15 cellular contexts compared by ENCODE assay signal in the genomic region with DNA sequence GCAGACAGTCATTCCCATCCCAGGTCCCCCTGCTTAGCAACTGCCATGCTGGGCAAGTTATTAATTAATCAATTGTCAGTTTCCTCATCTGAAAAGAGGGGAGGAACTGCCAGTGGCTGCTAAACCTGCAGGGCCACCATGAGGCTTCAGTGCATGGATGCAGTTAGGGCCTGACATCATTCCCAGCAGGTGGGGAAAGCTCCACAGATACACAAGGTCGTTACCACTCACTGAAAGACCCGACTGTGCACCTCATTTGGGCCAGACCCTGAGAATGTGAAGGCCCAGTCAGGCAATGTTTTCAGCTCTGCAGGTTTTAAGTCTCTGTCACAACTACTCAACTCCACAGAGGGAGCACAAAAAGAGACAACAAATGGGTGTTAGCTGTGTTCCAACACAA.
DNase-seq lines count a peak whose midpoint lies in the region; ATAC-seq and TF ChIP-seq lines count a peak whose summit lies in the region.
"Had no signal": no experiment of that assay in that cellular context is flagged by ENCODE, and none has a peak within 500 bp of the region (broad histone marks: within the 10 kb centered on the region; RNA-seq: fewer than 3 reads in every experiment).

No MANE protein-coding gene starts in this region.

- H4K20me1 ChIP-seq in GM23338 (replicated peaks; ENCODE audit: insufficient read depth) = no peaks in the 10 kb centered on the region

- H3K9me3 Mint-ChIP-seq in CD4-positive, alpha-beta T cell = no peaks in the 10 kb centered on the region
- H3K9me3 Mint-ChIP-seq in GM23338 (no peaks in the 10 kb centered on the region), natural killer cell (no peaks in the 10 kb centered on the region)
- no peaks in the 10 kb centered on the region for H3K9me3 Mint-ChIP-seq in activated naive CD4-positive, alpha-beta T cell treated with anti-CD3 and anti-CD28 coated beads, Interleukin-2, amount 50 U/mL, for 72 hours

- no peaks in the 10 kb centered on the region; the same call in 1 of the 2 replicates for H3K36me3 ChIP-seq in GM23338 (ENCODE audit: insufficient read depth)
- H3K36me3 ChIP-seq in ovary = no peaks in the 10 kb centered on the region
- no peaks in the 10 kb centered on the region for H3K36me3 ChIP-seq in tibial artery
- no peaks in the 10 kb centered on the region for H3K36me3 ChIP-seq in colonic mucosa
- H3K36me3 ChIP-seq: MG63, thoracic aorta had no signal

- H3K27ac ChIP-seq in CD4-positive, alpha-beta T cell (ENCODE audit: low read depth, low read length) = peak overlapping the region; percentile 55
- no peak overlapping the region for H3K27ac ChIP-seq in GM23338 (ENCODE audit: low read depth)
- H3K27ac ChIP-seq in ovary = no peak overlapping the region
- no peak overlapping the region for H3K27ac ChIP-seq in tibial artery
- no peak overlapping the region for H3K27ac ChIP-seq in colonic mucosa
- H3K27ac ChIP-seq: esophagus squamous epithelium, hepatocyte, thoracic aorta had no signal

- H3K79me2 ChIP-seq in GM23338 (replicated peaks; ENCODE audit: insufficient read depth) = no peaks in the 10 kb centered on the region
- H3K79me2 ChIP-seq: hepatocyte had no signal

- H3K4me3 Mint-ChIP-seq in CD4-positive, alpha-beta T cell = no peak overlapping the region
- H3K4me3 Mint-ChIP-seq in GM23338 (no peak overlapping the region), natural killer cell (peak overlapping the region; percentile 42)

- no peak overlapping the region for H3K9ac ChIP-seq in colonic mucosa (ENCODE audit: low read depth in 2 of 2, low read length in 2 of 2)

- no peaks in the 10 kb centered on the region for H3K27me3 ChIP-seq in CD4-positive, alpha-beta T cell (ENCODE audit: control insufficient read depth, insufficient read depth, low read length)
- no peaks in the 10 kb centered on the region for H3K27me3 ChIP-seq in GM23338 (ENCODE audit: insufficient read depth)
- no peaks in the 10 kb centered on the region for H3K27me3 ChIP-seq in ovary
- peaks cover 0 to 7% of the 10 kb centered on the region in 2 donors for H3K27me3 ChIP-seq in tibial artery
- no peaks in the 10 kb centered on the region for H3K27me3 ChIP-seq in colonic mucosa
- H3K27me3 ChIP-seq: esophagus squamous epithelium, hepatocyte, MG63 had no signal

- peak overlapping the region; percentile 97 for H3K27ac Mint-ChIP-seq in CD4-positive, alpha-beta T cell
- 0 out of 2 replicates have a peak overlapping the region, but pooled peaks have one; percentile 26 for H3K27ac Mint-ChIP-seq in GM23338
- peak overlapping the region; percentile 57 to 80 for H3K27ac Mint-ChIP-seq in activated naive CD4-positive, alpha-beta T cell treated with anti-CD3 and anti-CD28 coated beads, Interleukin-2, amount 50 U/mL, for 72 hours
- H3K27ac Mint-ChIP-seq in natural killer cell = peak overlapping the region; percentile 100

- H3K27me3 Mint-ChIP-seq in CD4-positive, alpha-beta T cell = no peaks in the 10 kb centered on the region
- H3K27me3 Mint-ChIP-seq in GM23338 (ENCODE audit: insufficient read depth, low read depth, poor library complexity) (peaks cover 7% of the 10 kb centered on the region), natural killer cell (ENCODE audit: low read depth in 2 of 2) (no peaks in the 10 kb centered on the region)

- no peak for TF ChIP-seq POLR2A in ovary (IDR thresholded peaks at IDR 0.05)

- no peak for TF ChIP-seq CTCF in CD4-positive, alpha-beta T cell (IDR thresholded peaks at IDR 0.05)
- no peak for TF ChIP-seq CTCF in GM23338 (conservative IDR thresholded peaks at IDR 0.05; ENCODE audit: low read depth in 2 of 2)
- no peak for TF ChIP-seq CTCF in natural killer cell (IDR thresholded peaks at IDR 0.05)
- TF ChIP-seq CTCF in ovary (IDR thresholded peaks at IDR 0.05) = no peak
- no peak for TF ChIP-seq CTCF in tibial artery (IDR thresholded peaks at IDR 0.05)
- no peak for TF ChIP-seq CTCF in colonic mucosa (IDR thresholded peaks at IDR 0.05)

- ATAC-seq in CD4-positive, alpha-beta T cell (ENCODE audit: poor library complexity) = no peak
- ATAC-seq in GM23338 (no peak), natural killer cell (no peak)
- ATAC-seq in activated naive CD4-positive, alpha-beta T cell treated with anti-CD3 and anti-CD28 coated beads, Interleukin-2, amount 50 U/mL, for 72 hours = no peak
- ATAC-seq: left colon had no signal

- H3F3A ChIP-seq in GM23338 (replicated peaks; ENCODE audit: low read depth) = no peaks in the 10 kb centered on the region

- POLR2A ChIA-PET in CD4-positive, alpha-beta T cell (lab: Charles Lee) = interaction anchor here (2.4 kb wide), 1 partner anchor 85 kb away, joined by 10 read pairs; no protein-coding TSS in a partner anchor

- TF ChIP-seq EP300 in ovary (IDR thresholded peaks at IDR 0.05) = no peak

- peaks cover 95% of the 10 kb centered on the region for H3K4me1 Mint-ChIP-seq in CD4-positive, alpha-beta T cell (ENCODE audit: low read depth)
- H3K4me1 Mint-ChIP-seq in GM23338 (peaks cover 2% of the 10 kb centered on the region; the same call in 2 of the 3 replicates), natural killer cell (peaks cover 79 to 83% of the 10 kb centered on the region in 2 donors)

- no peaks in the 10 kb centered on the region for H3K4me1 ChIP-seq in GM23338 (ENCODE audit: insufficient read depth)
- peaks cover 6% of the 10 kb centered on the region for H3K4me1 ChIP-seq in ovary (ENCODE audit: insufficient read depth)
- H3K4me1 ChIP-seq in tibial artery = peaks cover 0 to 16% (median 13%) of the 10 kb centered on the region in 4 donors
- peaks cover 7% of the 10 kb centered on the region for H3K4me1 ChIP-seq in colonic mucosa

- DNase-seq in CD4-positive, alpha-beta T cell = no peak
- DNase-seq in GM23338 (ENCODE audit: low spot score) = no peak
- no peak for DNase-seq in activated naive CD4-positive, alpha-beta T cell treated with anti-CD3 and anti-CD28 coated beads, Interleukin-2, amount 50 U/mL, for 72 hours (ENCODE audit: low spot score in 2 of 2)
- no peak for DNase-seq in natural killer cell
- no peak for DNase-seq in ovary
- no peak for DNase-seq in tibial artery
- no peak for DNase-seq in colonic mucosa
- DNase-seq: C1 segment of cervical spinal cord, esophagus squamous epithelium, left colon, MG63, NCI-H2107, SHP77 treated with DMSO at 0.1 percent for 48 hours had no signal

- H3K36me3 Mint-ChIP-seq in CD4-positive, alpha-beta T cell (ENCODE audit: low read depth) = peaks cover 88% of the 10 kb centered on the region
- H3K36me3 Mint-ChIP-seq in GM23338 (ENCODE audit: low read depth) (peaks cover 12% of the 10 kb centered on the region; the same call in 2 of the 3 replicates), natural killer cell (no peaks in the 10 kb centered on the region)
- peaks cover 14 to 28% of the 10 kb centered on the region in 2 donors for H3K36me3 Mint-ChIP-seq in activated naive CD4-positive, alpha-beta T cell treated with anti-CD3 and anti-CD28 coated beads, Interleukin-2, amount 50 U/mL, for 72 hours

- CTCF ChIA-PET in CD4-positive, alpha-beta T cell (lab: Charles Lee) = interaction anchor here (1.4 kb wide), 1 partner anchor 97 kb away, joined by 3 read pairs; no protein-coding TSS in a partner anchor

- no peaks in the 10 kb centered on the region for H3K9me2 ChIP-seq in GM23338 (ENCODE audit: insufficient read depth)

- no peak overlapping the region for H2AFZ ChIP-seq in GM23338
- H2AFZ ChIP-seq: hepatocyte had no signal

- no peak overlapping the region for H3K4me2 ChIP-seq in GM23338
- H3K4me2 ChIP-seq: hepatocyte had no signal

- H3K4me3 ChIP-seq in GM23338 (no peak overlapping the region), ovary (no peak overlapping the region), tibial artery (no peak overlapping the region), colonic mucosa (no peak overlapping the region)
- H3K4me3 ChIP-seq: esophagus squamous epithelium, hepatocyte, MG63, thoracic aorta had no signal

- no peaks in the 10 kb centered on the region for H3K9me3 ChIP-seq in CD4-positive, alpha-beta T cell (ENCODE audit: control insufficient read depth, low read length)
- H3K9me3 ChIP-seq in ovary = no peaks in the 10 kb centered on the region
- no peaks in the 10 kb centered on the region for H3K9me3 ChIP-seq in tibial artery
- no peaks in the 10 kb centered on the region for H3K9me3 ChIP-seq in colonic mucosa
- H3K9me3 ChIP-seq: esophagus squamous epithelium, MG63, thoracic aorta had no signal

- WGBS in ovary, 3 donors = 63 to 73% (median 66%) methylated on average over 2 of the region's 2 CpGs

- intact Hi-C loops in CD4-positive, alpha-beta T cell (cut with DNase I, micrococcal nuclease) = no loop called here
- intact Hi-C loops in natural killer cell (cut with micrococcal nuclease) (no loop called here), ovary (cut with DNase I) (loop anchor here in 3 of 4 donors (5.0 to 10.0 kb wide), 2 partner anchors 85 to 88 kb away; a partner anchor contains a TSS), tibial artery (cut with DNase I; ENCODE audit: low total_unique reads) (no loop called here), colonic mucosa (cut with DNase I) (loop anchor here (2.0 kb wide), 1 partner anchor 29 kb away; no protein-coding TSS in a partner anchor)

TF ChIP-seq in GM23338, 12 proteins besides CTCF, POLR2A, EP300 and RAD21:
- no peak for TF ChIP-seq EZH2 (IDR thresholded peaks at IDR 0.05; ENCODE audit: low read depth, unreplicated experiment)
- TF ChIP-seq CREB1 (CRISPR knock-in tag; IDR thresholded peaks at IDR 0.05; ENCODE audit: low read depth) = no peak
TF ChIP-seq in GM23338: peak in this region for 0.

Comparison
In these comparisons a context has a peak if more than half of its experiments do, and no peak if none do; other contexts are left out.
1. H3K27ac Mint-ChIP-seq: peak in every context shown above with its lines; median percentile 100 in natural killer cell; 97 in CD4-positive, alpha-beta T cell; 68 in activated naive CD4-positive, alpha-beta T cell treated with anti-CD3 and anti-CD28 coated beads, Interleukin-2, amount 50 U/mL, for 72 hours; 26 in GM23338.
2. intact Hi-C loops: an anchor here in ovary (5.0 to 10.0 kb wide) and colonic mucosa (2.0 kb wide); none called in CD4-positive, alpha-beta T cell, natural killer cell and tibial artery.